In the genomic region with DNA sequence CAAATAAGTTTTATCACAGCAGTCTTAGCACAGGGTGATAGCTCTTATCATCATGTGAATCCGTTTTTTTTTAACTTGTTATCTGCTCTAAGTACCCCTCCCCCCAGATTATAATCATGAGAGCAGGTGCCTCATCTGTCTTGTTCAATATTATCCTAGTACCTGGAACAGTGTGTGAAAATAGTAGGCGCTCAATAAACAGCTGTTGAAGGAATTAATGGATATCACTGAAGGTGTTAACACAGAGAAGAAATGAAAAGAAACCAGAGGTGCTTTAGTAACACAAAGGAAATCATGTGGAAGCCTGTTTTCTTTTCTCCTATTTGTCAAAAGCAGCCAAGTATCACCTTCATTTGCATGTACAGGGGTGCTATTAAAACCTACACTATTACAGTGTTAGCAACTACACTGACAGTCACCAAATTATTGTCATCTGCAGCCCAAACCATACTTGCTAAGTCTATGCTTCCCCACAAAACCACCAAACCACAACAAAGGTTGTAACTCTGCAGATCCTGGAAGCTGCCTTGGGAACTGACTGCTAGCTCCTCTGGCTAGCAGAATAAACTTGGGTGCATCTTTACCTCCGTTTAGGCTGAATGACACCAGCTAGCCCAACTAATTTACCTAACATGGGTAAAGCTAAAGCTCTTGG, we compare ENCODE assay signal across 8 cellular contexts. TPM values are rescaled to one million over a fixed set of nuclear protein-coding genes. Genes with fewer than 3 reads are reported as not detected.
DNase-seq lines count a peak whose midpoint lies in the region; ATAC-seq and TF ChIP-seq lines count a peak whose summit lies in the region.

No MANE protein-coding gene starts in this region.

- no peak for TF ChIP-seq CTCF in fibroblast of mammary gland (conservative IDR thresholded peaks at IDR 0.05; ENCODE audit: control insufficient read depth, insufficient read depth, low read depth, low read length)
- no peak for TF ChIP-seq CTCF in tibial nerve (IDR thresholded peaks at IDR 0.05)

- WGBS in tibial nerve, 2 donors, result 71 to 81% methylated on average over 3 of the region's 3 CpGs

- H3K4me1 ChIP-seq in BLaER1 treated with 17β-estradiol and CSF1 and Interleukin-3, amounts not matched to agents 10 nM and 100 nM, result peaks cover 39 to 51% (median 47%) of the 10 kb centered on the region in 10 experiments
- H3K4me1 ChIP-seq in tibial nerve, result peaks cover 0 to 64% (median 19%) of the 10 kb centered on the region in 4 donors

- no peaks in the 10 kb centered on the region for H3K9me3 ChIP-seq in BLaER1 treated with 17β-estradiol and CSF1 and Interleukin-3, amounts not matched to agents 10 nM and 100 nM (replicated peaks in 1 of 11)
- no peaks in the 10 kb centered on the region for H3K9me3 ChIP-seq in tibial nerve

- TF ChIP-seq POLR2A in tibial nerve (IDR thresholded peaks at IDR 0.05), result no peak

- peaks cover 25 to 29% (median 26%) of the 10 kb centered on the region in 11 experiments for H3K36me3 ChIP-seq in BLaER1 treated with 17β-estradiol and CSF1 and Interleukin-3, amounts not matched to agents 10 nM and 100 nM
- H3K36me3 ChIP-seq in tibial nerve, result peaks cover 0 to 27% (median 15%) of the 10 kb centered on the region in 3 donors

- peak overlapping the region in 1 of 11 experiments; percentile 11; a peak in 1 of 22 replicates for H3K9ac ChIP-seq in BLaER1 treated with 17β-estradiol and CSF1 and Interleukin-3, amounts not matched to agents 10 nM and 100 nM

- ATAC-seq in HG02798 (IDR thresholded peaks at IDR 0.05; ENCODE audit: poor library complexity, unreplicated experiment) (peak; percentile 22), GM21528 (IDR thresholded peaks at IDR 0.05; ENCODE audit: low FRiP score, unreplicated experiment) (no peak), HG03354 (IDR thresholded peaks at IDR 0.05; ENCODE audit: poor library complexity, severe bottlenecking, unreplicated experiment) (no peak)
- ATAC-seq in activated CD4-positive, CD25-positive, alpha-beta regulatory T cell treated with anti-CD3 and anti-CD28 coated beads, Interleukin-2, amount 50 U/mL, for 24 hours, result peak; percentile 29 to 46

- peak; percentile 29 for DNase-seq in fibroblast of mammary gland (ENCODE audit: low read depth)
- no peak for DNase-seq in midbrain (lab: John Stamatoyannopoulos, UW)
- no peak for DNase-seq in tibial nerve (ENCODE audit: low spot score in 2 of 2)

- H3K27me3 ChIP-seq in BLaER1 treated with 17β-estradiol and CSF1 and Interleukin-3, amounts not matched to agents 10 nM and 100 nM, result peaks cover 0 to 7% (median 0%) of the 10 kb centered on the region in 11 experiments; a peak in 5 of 22 replicates
- no peaks in the 10 kb centered on the region for H3K27me3 ChIP-seq in tibial nerve

- no peak overlapping the region for H3K4me3 ChIP-seq in BLaER1 treated with 17β-estradiol and CSF1 and Interleukin-3, amounts not matched to agents 10 nM and 100 nM
- H3K4me3 ChIP-seq in fibroblast of mammary gland (ENCODE audit: control insufficient read depth, low read depth, low read length), result no peak overlapping the region
- H3K4me3 ChIP-seq in tibial nerve, result no peak overlapping the region

- H4K20me1 ChIP-seq in BLaER1 treated with 17β-estradiol and CSF1 and Interleukin-3, amounts not matched to agents 10 nM and 100 nM, result peaks cover 32 to 57% (median 48%) of the 10 kb centered on the region in 11 experiments; a peak in 21 of 22 replicates

- TF ChIP-seq EP300 in tibial nerve (IDR thresholded peaks at IDR 0.05), result no peak

- no peak overlapping the region for H3K27ac ChIP-seq in BLaER1 treated with 17β-estradiol and CSF1 and Interleukin-3, amounts not matched to agents 10 nM and 100 nM
- H3K27ac ChIP-seq in tibial nerve, result no peak overlapping the region

- H3K4me2 ChIP-seq in BLaER1 treated with 17β-estradiol and CSF1 and Interleukin-3, amounts not matched to agents 10 nM and 100 nM, result peak overlapping the region; percentile 68 to 96 (median 88)

RNA-seq across cellular contexts. Expression of gene XPC, which starts 2.9 kb away (rescaled TPM):
- 10 to 100 TPM; 47.7 to 77.1 (median 61.3) TPM for total RNA-seq in tibial nerve

RNA-seq across cellular contexts. Expression of gene LSM3, which starts 3.1 kb away (rescaled TPM):
- 1 to 10 TPM; 4.8 to 7.9 (median 5.8) TPM for total RNA-seq in tibial nerve

RNA-seq across cellular contexts. Expression of gene TMEM43, which starts 50.7 kb away (rescaled TPM):
- total RNA-seq in tibial nerve, result 100 to 1,000 TPM in 3 of 4 donors, 10 to 100 TPM in 1; 99.9 to 130 (median 120) TPM

RNA-seq across cellular contexts. Expression of gene CHCHD4, which starts 50.8 kb away (rescaled TPM):
- total RNA-seq in tibial nerve, result 10 to 100 TPM; 10.7 to 17.7 (median 13.8) TPM

Comparison
In these comparisons a context has a peak if more than half of its experiments do, and no peak if none do; other contexts are left out.
1. ATAC-seq: peak in HG02798 (single experiment) and activated CD4-positive, CD25-positive, alpha-beta regulatory T cell treated with anti-CD3 and anti-CD28 coated beads, Interleukin-2, amount 50 U/mL, for 24 hours (2 of 2); none in GM21528 (single experiment) and HG03354 (single experiment).